14 cellular contexts compared by ENCODE assay signal in genomic region chr5:79697222-79698164, GRCh38. TPM values are rescaled to one million over a fixed set of nuclear protein-coding genes. Genes with fewer than 3 reads are reported as not detected.
A peak's percentile ranks its signal among the peaks of the same experiment; 100 is the strongest.
DNase-seq lines count a peak whose midpoint lies in the region; ATAC-seq, FAIRE-seq and TF ChIP-seq lines count a peak whose summit lies in the region.
"Had no signal": no experiment of that assay in that cellular context is flagged by ENCODE, and none has a peak within 500 bp of the region (broad histone marks: within the 10 kb centered on the region; RNA-seq: fewer than 3 reads in every experiment).

No MANE protein-coding gene starts in this region.

- H3K36me3 ChIP-seq in neutrophil = no peaks in the 10 kb centered on the region
- H3K36me3 ChIP-seq: thyroid gland had no signal

- H3K4me1 ChIP-seq in neutrophil (ENCODE audit: control insufficient read depth in 1 of 2, insufficient read depth in 1 of 2, low read depth in 1 of 2, low read length in 1 of 2) = peaks cover 34 to 38% of the 10 kb centered on the region in 2 experiments

- H3K27me3 ChIP-seq in neutrophil = no peaks in the 10 kb centered on the region
- H3K27me3 ChIP-seq: thyroid gland had no signal

- peak overlapping the region; percentile 68 for H3K27ac ChIP-seq in neutrophil

- DNase-seq in GM12892 (ENCODE audit: insufficient read length) (no peak), NCI-H226 (peak; percentile 76), dedifferentiated amniotic fluid mesenchymal stem cell (ENCODE audit: extremely low spot score) (peak; percentile 22), amygdala (lab: John Stamatoyannopoulos, UW) (no peak), T1000 (lab: John Stamatoyannopoulos, UW) (no peak)
- no peak for DNase-seq in stimulated activated CD4-positive, alpha-beta T cell treated with anti-CD3 and anti-CD28 coated beads, Interleukin-15, amount 100 ng/mL, for 24 hours
- DNase-seq: activated CD8-positive, alpha-beta T cell treated with anti-CD3 and anti-CD28 coated beads, Interleukin-2, amount 10 ng/mL, durations not matched to agents 7 days and 5 days; DMS153; KBM-7; NCI-H345; occipital lobe; thyroid gland had no signal

- TF ChIP-seq POLR2A in GM12892 (IDR thresholded peaks at IDR 0.05; ENCODE audit: low read depth, low read length) = no peak

- no peak for TF ChIP-seq CTCF in neutrophil (IDR thresholded peaks at IDR 0.05)

- ATAC-seq in GM21447 (IDR thresholded peaks at IDR 0.05; ENCODE audit: unreplicated experiment) = no peak
- ATAC-seq: activated CD8-positive, alpha-beta T cell treated with anti-CD3 and anti-CD28 coated beads, Interleukin-2, amount 10 ng/mL, durations not matched to agents 7 days and 5 days had no signal

- peak; percentile 36 for FAIRE-seq in GM12892 (lab: Jason Lieb, UNC)

- no peak overlapping the region for H3K4me3 ChIP-seq in neutrophil (ENCODE audit: low read depth in 1 of 2, low read length in 1 of 2)
- H3K4me3 ChIP-seq: thyroid gland had no signal

- no peaks in the 10 kb centered on the region for H3K9me3 ChIP-seq in neutrophil
- H3K9me3 ChIP-seq: thyroid gland had no signal

RNA-seq across cellular contexts. Expression of gene CMYA5, which starts 7.9 kb away (rescaled TPM):
- polyA plus RNA-seq in GM12892 (2012; ENCODE audit: missing spikeins) = 0.11 TPM

Comparison
In these comparisons a context has a peak if more than half of its experiments do, and no peak if none do; other contexts are left out.
1. DNase-seq: peak in NCI-H226 (single experiment) and dedifferentiated amniotic fluid mesenchymal stem cell (single experiment); none in GM12892 (single experiment), amygdala (0 of 56), T1000 (single experiment) and stimulated activated CD4-positive, alpha-beta T cell treated with anti-CD3 and anti-CD28 coated beads, Interleukin-15, amount 100 ng/mL, for 24 hours (single experiment).